27 cellular contexts compared by ENCODE assay signal in the genomic region with DNA sequence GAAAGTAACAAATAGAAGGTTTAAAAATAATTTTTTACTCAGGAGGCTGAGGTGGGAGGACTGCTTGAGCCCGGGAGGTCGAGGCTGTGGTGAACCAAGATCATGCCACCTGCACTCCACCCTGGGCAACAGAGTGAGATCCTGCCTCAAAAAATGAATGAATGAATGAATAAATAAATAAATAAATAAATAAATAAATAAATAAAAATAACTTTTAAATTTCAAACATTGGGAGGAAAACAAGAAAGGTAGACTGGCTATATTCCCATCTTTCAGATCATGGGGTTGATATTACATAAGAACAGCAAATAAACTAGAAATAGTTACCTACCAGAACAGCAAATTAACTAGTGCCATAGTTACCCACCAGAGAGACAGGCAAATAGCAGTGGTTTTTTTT.
"Had no signal": no experiment of that assay in that cellular context is flagged by ENCODE, and none has a peak within 500 bp of the region (broad histone marks: within the 10 kb centered on the region; RNA-seq: fewer than 3 reads in every experiment).

No MANE protein-coding gene starts in this region.

- FAIRE-seq: colon, endometrium, endothelial cell of umbilical vein, frontal cortex had no signal

- DNase-seq: colonic mucosa; cortex of kidney; dermis blood vessel endothelial cell; dorsolateral prefrontal cortex; effector CD4-positive, alpha-beta T cell; effector CD8-positive, alpha-beta T cell; effector memory CD4-positive, alpha-beta T cell; effector memory CD8-positive, alpha-beta T cell; endodermal cell; erythroblast; esophagus squamous epithelium; foreskin fibroblast; foreskin keratinocyte; foreskin melanocyte; gastrocnemius medialis; glutamatergic neuron; heart left ventricle; heart right ventricle had no signal

- H3K27ac ChIP-seq: colonic mucosa, coronary artery, epithelial cell of prostate, esophagus muscularis mucosa, esophagus squamous epithelium, foreskin keratinocyte, gastrocnemius medialis, gastroesophageal sphincter, heart left ventricle, heart right ventricle had no signal

- ATAC-seq: effector memory CD8-positive, alpha-beta T cell; esophagus mucosa; foreskin keratinocyte; gastrocnemius medialis; gastroesophageal sphincter; heart left ventricle; heart right ventricle had no signal

- H3K4me1 ChIP-seq: colonic mucosa, esophagus squamous epithelium, foreskin keratinocyte, gastrocnemius medialis, heart left ventricle, heart right ventricle had no signal

- H3K4me3 ChIP-seq: colonic mucosa, coronary artery, dorsolateral prefrontal cortex, esophagus muscularis mucosa, esophagus squamous epithelium, gastrocnemius medialis, gastroesophageal sphincter, heart left ventricle, heart right ventricle had no signal

- H3K36me3 ChIP-seq: colonic mucosa, esophagus muscularis mucosa, esophagus squamous epithelium, gastrocnemius medialis, gastroesophageal sphincter, heart left ventricle, heart right ventricle had no signal

- H3K9me3 ChIP-seq: colonic mucosa, gastrocnemius medialis had no signal
